Comparison of ENCODE assay signal across 14 cellular contexts in the genomic region with DNA sequence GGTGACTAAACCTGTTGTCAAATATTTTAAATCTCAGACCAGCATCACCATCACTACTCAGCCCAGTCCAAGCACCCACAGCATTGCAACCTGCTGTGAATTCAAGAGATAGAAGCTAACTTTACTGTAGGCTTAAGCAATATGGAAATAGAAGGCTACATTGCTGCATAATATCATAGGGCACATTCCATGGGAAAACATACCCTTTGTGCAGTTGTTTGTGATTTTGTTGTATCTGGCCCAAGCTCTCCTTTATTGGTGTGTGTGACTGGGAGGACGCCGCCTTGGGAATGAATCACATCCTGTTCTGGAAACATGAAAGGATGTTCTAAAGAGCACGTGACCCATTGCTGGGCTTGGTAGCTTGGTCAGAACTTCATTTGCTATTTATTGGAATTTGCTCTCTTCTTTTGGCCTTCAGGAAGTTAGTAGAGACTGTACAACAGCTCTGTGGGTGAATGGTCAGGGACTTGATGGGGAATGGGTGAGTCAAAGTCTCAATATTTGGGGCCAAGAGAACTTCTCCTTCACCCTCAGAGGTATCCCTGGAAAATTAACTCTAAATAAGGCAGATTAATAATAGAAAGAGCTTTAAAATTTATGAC.
DNase-seq lines count a peak whose midpoint lies in the region; ATAC-seq and TF ChIP-seq lines count a peak whose summit lies in the region.
"Had no signal": no experiment of that assay in that cellular context is flagged by ENCODE, and none has a peak within 500 bp of the region (broad histone marks: within the 10 kb centered on the region; RNA-seq: fewer than 3 reads in every experiment).

No MANE protein-coding gene starts in this region.

- no peaks in the 10 kb centered on the region for H3K36me3 ChIP-seq in PC-3 (ENCODE audit: low read depth, low read length)
- H3K36me3 ChIP-seq in neuronal stem cell (replicated peaks in 1 of 2; ENCODE audit: control insufficient read depth in 2 of 2, insufficient read depth in 2 of 2, low read length in 2 of 2) = no peaks in the 10 kb centered on the region
- H3K36me3 ChIP-seq: suprapubic skin had no signal

- H2BK15ac ChIP-seq in neuronal stem cell (ENCODE audit: low read length) = no peak overlapping the region

- no peak overlapping the region for H2BK12ac ChIP-seq in neuronal stem cell (ENCODE audit: low read length)

- H3K79me2 ChIP-seq in PC-3 (ENCODE audit: low read length) = no peaks in the 10 kb centered on the region

- H3K27ac ChIP-seq in PC-3 (ENCODE audit: low read length) (peak overlapping the region; percentile 75), epithelial cell of prostate (peak overlapping the region; percentile 93), neuronal stem cell (replicated peaks; ENCODE audit: low read length) (no peak overlapping the region)
- H3K27ac ChIP-seq: suprapubic skin had no signal

- no peaks in the 10 kb centered on the region for H3K27me3 ChIP-seq in PC-3 (ENCODE audit: low read length)
- H3K27me3 ChIP-seq in neuronal stem cell (ENCODE audit: control insufficient read depth in 3 of 3, insufficient read depth in 3 of 3, low read depth in 1 of 3, low read length in 3 of 3) = no peaks in the 10 kb centered on the region
- H3K27me3 ChIP-seq: suprapubic skin had no signal

- H3K4me1 ChIP-seq in PC-3 (ENCODE audit: insufficient read depth, low read length) (peaks cover 53% of the 10 kb centered on the region), neuronal stem cell (ENCODE audit: control insufficient read depth in 2 of 2, insufficient read depth in 1 of 2, low read depth in 1 of 2, low read length in 2 of 2) (no peaks in the 10 kb centered on the region)
- H3K4me1 ChIP-seq: suprapubic skin had no signal

- no peaks in the 10 kb centered on the region for H3K79me1 ChIP-seq in neuronal stem cell (ENCODE audit: low read depth, low read length)

- H3F3A ChIP-seq in PC-3 (ENCODE audit: low read length, unreplicated experiment) = peaks cover 8% of the 10 kb centered on the region

- no peak overlapping the region for H4K91ac ChIP-seq in neuronal stem cell (ENCODE audit: low read depth, low read length, poor library complexity)

- POLR2A ChIA-PET in PC-3 (lab: Charles Lee; ENCODE audit: unreplicated experiment) = interaction anchor here (0.6 kb wide), 1 partner anchor 115 kb away, joined by 3 read pairs; no protein-coding TSS in a partner anchor

- DNase-seq in Caki2 (ENCODE audit: low read depth) (peak; percentile 58), PC-3 (peak; percentile 79), epithelial cell of prostate (ENCODE audit: low read depth, low spot score) (peak; percentile 61), neuronal stem cell (ENCODE audit: low spot score) (no peak), activated T-cell treated with anti-CD3 and anti-CD28 coated beads for 4 hours (no peak)
- DNase-seq: activated CD8-positive, alpha-beta T cell treated with anti-CD3 and anti-CD28 coated beads for 36 hours; caudate nucleus; DND-41; immature natural killer cell; NCI-H1092 had no signal

- intact Hi-C loops in PC-3 (cut with micrococcal nuclease) = loop anchor here (2.0 to 5.0 kb wide), 3 partner anchors 19 to 136 kb away; no protein-coding TSS in a partner anchor

- no peak overlapping the region for H3K4ac ChIP-seq in neuronal stem cell (ENCODE audit: low read length)

- H4K8ac ChIP-seq in neuronal stem cell (ENCODE audit: low read depth, low read length) = no peak overlapping the region

- no peak for TF ChIP-seq CTCF in PC-3 (conservative IDR thresholded peaks at IDR 0.05; ENCODE audit: low read depth, low read length)

- H2AK5ac ChIP-seq in neuronal stem cell (ENCODE audit: low read depth, low read length) = no peak overlapping the region

- H2AFZ ChIP-seq in PC-3 (ENCODE audit: low read length) = 0 out of 2 replicates have a peak overlapping the region, but pooled peaks have one; percentile 15
- H2AFZ ChIP-seq in neuronal stem cell (ENCODE audit: low read length) = peak overlapping the region; percentile 9

- no peak overlapping the region for H3K23ac ChIP-seq in neuronal stem cell (ENCODE audit: low read depth, low read length, poor library complexity)

- no peaks in the 10 kb centered on the region for H3K9me2 ChIP-seq in PC-3 (replicated peaks; ENCODE audit: low read length)

- H2BK120ac ChIP-seq in neuronal stem cell (ENCODE audit: low read depth, low read length) = no peak overlapping the region

- H3K4me3 ChIP-seq in PC-3 (ENCODE audit: low read length) (no peak overlapping the region), neuronal stem cell (ENCODE audit: low read length in 2 of 2) (no peak overlapping the region)
- H3K4me3 ChIP-seq: suprapubic skin had no signal

- no TSS peak for BruUV-seq in PC-3 (replicated peaks; lab: Mats Ljungman, UMichigan)

- no CpG with 5 or more reads among the region's 3 CpGs for WGBS in neuronal stem cell (ENCODE audit: extremely low coverage in 2 of 2, insufficient read length in 2 of 2, insufficient replicate concordance in 1 of 2), 2 donors

- no peak overlapping the region for H2BK5ac ChIP-seq in neuronal stem cell (ENCODE audit: low read length)

- H3K9me3 ChIP-seq in PC-3 (ENCODE audit: low read length) (no peaks in the 10 kb centered on the region), neuronal stem cell (replicated peaks in 1 of 2; ENCODE audit: control insufficient read depth in 2 of 2, insufficient read depth in 1 of 2, low read depth in 1 of 2, low read length in 2 of 2) (no peaks in the 10 kb centered on the region)
- H3K9me3 ChIP-seq: suprapubic skin had no signal

- CTCF ChIA-PET in PC-3 (lab: Charles Lee) = no interaction called here

- in situ Hi-C loops in Caki2 (cut with HindIII; ENCODE audit: low pct_unique_long_range_greater_than_20kb, low sequenced_read_pairs) = no loop called here

- H3K18ac ChIP-seq in neuronal stem cell (ENCODE audit: low read length) = no peak overlapping the region

- H3K9ac ChIP-seq in PC-3 (ENCODE audit: low read length) (peak overlapping the region; percentile 11; the same call in 1 of the 2 replicates), neuronal stem cell (ENCODE audit: low read depth, low read length, poor library complexity) (no peak overlapping the region)

- no peak overlapping the region for H3K14ac ChIP-seq in neuronal stem cell (ENCODE audit: low read length)

- H4K20me1 ChIP-seq in PC-3 (ENCODE audit: low read length) = no peaks in the 10 kb centered on the region

- peak overlapping the region; percentile 53 for H3K4me2 ChIP-seq in PC-3 (ENCODE audit: low read length)
- no peak overlapping the region for H3K4me2 ChIP-seq in neuronal stem cell (ENCODE audit: insufficient read depth, low read length, poor library complexity, severe bottlenecking)

- ATAC-seq in PC-3 (peak; percentile 58), HG03439 (IDR thresholded peaks at IDR 0.05; ENCODE audit: unreplicated experiment) (no peak), GM18907 (IDR thresholded peaks at IDR 0.05; ENCODE audit: unreplicated experiment) (no peak), HG03097 (IDR thresholded peaks at IDR 0.05; ENCODE audit: low FRiP score, unreplicated experiment) (no peak)
- ATAC-seq: activated CD8-positive, alpha-beta T cell treated with anti-CD3 and anti-CD28 coated beads for 36 hours had no signal

Comparison
In these comparisons a context has a peak if more than half of its experiments do, and no peak if none do; other contexts are left out.
1. DNase-seq: peak in Caki2 (single experiment), PC-3 (single experiment) and epithelial cell of prostate (single experiment); none in neuronal stem cell (single experiment) and activated T-cell treated with anti-CD3 and anti-CD28 coated beads for 4 hours (single experiment).